6 cellular contexts compared by ENCODE assay signal in the genomic region with DNA sequence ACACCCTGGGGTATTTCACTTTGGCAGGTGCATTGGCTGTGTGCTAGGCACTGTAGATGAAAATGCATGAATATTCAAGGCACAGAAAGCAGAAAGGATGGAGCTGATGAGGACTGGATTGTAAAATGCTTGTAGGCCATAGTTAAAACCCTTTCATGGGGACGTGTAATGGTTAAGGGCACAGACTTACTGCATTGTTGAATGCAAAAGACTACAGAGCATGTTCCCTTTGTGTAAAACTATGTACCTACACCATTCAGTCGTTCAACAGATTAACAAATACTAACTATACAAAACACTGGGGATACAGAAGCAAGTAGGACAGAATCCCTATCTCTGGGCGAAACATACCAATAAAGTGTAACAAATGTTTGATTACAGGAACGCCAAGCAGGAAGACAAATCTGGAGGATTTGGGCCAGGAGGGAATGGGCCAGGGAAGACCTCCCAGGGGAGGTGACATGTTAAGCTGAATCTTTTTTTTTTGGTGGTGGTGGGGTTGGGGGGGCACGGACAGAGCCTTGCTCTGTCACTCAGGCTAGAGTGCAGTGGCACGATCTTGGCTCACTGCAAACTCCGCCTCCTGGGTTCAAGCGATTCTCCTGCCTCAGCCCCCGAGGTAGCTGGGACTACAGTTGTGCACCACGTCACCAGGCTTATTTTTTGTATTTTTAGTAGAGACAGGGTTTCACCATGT.
"Had no signal": no experiment of that assay in that cellular context is flagged by ENCODE, and none has a peak within 500 bp of the region (broad histone marks: within the 10 kb centered on the region; RNA-seq: fewer than 3 reads in every experiment).

No MANE protein-coding gene starts in this region.

- H3K4me3 ChIP-seq: GM23338, K562 had no signal

- H3K27ac Mint-ChIP-seq: GM23338 had no signal

- H3K27ac ChIP-seq: HL-60 had no signal

- DNase-seq: H9, HCEC 1CT, IMR-90 had no signal

- ATAC-seq: GM23338 had no signal

- H3K9me3 Mint-ChIP-seq: GM23338, H9 had no signal

- H3K4me3 Mint-ChIP-seq: GM23338, H9 had no signal
